In the genomic region with DNA sequence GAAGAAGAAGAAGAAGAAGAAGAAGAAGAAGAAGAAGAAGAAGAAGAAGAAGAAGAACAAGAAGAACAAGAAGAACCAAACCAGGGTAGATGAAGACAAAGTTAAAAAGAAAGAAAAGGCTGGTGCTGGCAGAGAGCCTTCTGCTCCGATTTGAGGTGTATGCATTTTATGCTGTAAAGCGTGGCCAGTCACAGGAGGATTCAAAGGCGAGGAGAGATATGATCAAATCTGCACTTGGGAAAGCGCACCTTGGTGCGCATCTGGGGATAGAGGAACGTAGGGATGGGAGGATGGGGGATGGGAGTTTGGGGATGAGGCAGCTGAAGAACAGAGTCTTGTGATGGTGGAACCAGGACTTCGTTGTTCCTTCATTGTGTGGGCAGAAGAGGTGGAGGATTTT, we compare ENCODE assay signal across 1 cellular context.
TF ChIP-seq lines count a peak whose summit lies in the region.

A gene with protein sequence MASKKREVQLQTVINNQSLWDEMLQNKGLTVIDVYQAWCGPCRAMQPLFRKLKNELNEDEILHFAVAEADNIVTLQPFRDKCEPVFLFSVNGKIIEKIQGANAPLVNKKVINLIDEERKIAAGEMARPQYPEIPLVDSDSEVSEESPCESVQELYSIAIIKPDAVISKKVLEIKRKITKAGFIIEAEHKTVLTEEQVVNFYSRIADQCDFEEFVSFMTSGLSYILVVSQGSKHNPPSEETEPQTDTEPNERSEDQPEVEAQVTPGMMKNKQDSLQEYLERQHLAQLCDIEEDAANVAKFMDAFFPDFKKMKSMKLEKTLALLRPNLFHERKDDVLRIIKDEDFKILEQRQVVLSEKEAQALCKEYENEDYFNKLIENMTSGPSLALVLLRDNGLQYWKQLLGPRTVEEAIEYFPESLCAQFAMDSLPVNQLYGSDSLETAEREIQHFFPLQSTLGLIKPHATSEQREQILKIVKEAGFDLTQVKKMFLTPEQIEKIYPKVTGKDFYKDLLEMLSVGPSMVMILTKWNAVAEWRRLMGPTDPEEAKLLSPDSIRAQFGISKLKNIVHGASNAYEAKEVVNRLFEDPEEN (plus strand): TSS at position 301 of the 400 bp plus-strand sequence. CDS start 1,670 bp downstream, outside the sequence.

TF ChIP-seq in K562, 482 proteins besides CTCF, POLR2A, EP300 and RAD21:
- TF ChIP-seq, protein P1, sequence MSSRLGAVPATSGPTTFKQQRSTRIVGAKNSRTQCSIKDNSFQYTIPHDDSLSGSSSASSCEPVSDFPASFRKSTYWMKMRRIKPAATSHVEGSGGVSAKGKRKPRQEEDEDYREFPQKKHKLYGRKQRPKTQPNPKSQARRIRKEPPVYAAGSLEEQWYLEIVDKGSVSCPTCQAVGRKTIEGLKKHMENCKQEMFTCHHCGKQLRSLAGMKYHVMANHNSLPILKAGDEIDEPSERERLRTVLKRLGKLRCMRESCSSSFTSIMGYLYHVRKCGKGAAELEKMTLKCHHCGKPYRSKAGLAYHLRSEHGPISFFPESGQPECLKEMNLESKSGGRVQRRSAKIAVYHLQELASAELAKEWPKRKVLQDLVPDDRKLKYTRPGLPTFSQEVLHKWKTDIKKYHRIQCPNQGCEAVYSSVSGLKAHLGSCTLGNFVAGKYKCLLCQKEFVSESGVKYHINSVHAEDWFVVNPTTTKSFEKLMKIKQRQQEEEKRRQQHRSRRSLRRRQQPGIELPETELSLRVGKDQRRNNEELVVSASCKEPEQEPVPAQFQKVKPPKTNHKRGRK (tag; IDR thresholded peaks at IDR 0.05) = peak; percentile 57
- no peak for TF ChIP-seq ZNF140 (CRISPR knock-in tag; IDR thresholded peaks at IDR 0.05)
